18 cellular contexts compared by ENCODE assay signal in genomic region chr10:1382711-1383110, GRCh38.
A peak's percentile ranks its signal among the peaks of the same experiment; 100 is the strongest.
DNase-seq lines count a peak whose midpoint lies in the region; ATAC-seq and TF ChIP-seq lines count a peak whose summit lies in the region.
"Had no signal": no experiment of that assay in that cellular context is flagged by ENCODE, and none has a peak within 500 bp of the region (broad histone marks: within the 10 kb centered on the region; RNA-seq: fewer than 3 reads in every experiment).

No MANE protein-coding gene starts in this region.

- H3K36me3 Mint-ChIP-seq in activated T-cell treated with anti-CD3 and anti-CD28 coated beads, Interleukin-2, amount 50 U/mL, for 24 hours (ENCODE audit: low read depth): no peaks in the 10 kb centered on the region
- H3K36me3 Mint-ChIP-seq in chondrocyte (ENCODE audit: low read depth) (peaks cover 3% of the 10 kb centered on the region), osteocyte (ENCODE audit: unreplicated experiment) (peaks cover 13% of the 10 kb centered on the region)

- H3K9me3 Mint-ChIP-seq in activated T-cell treated with anti-CD3 and anti-CD28 coated beads, Interleukin-2, amount 50 U/mL, for 24 hours: no peaks in the 10 kb centered on the region
- H3K9me3 Mint-ChIP-seq in chondrocyte (ENCODE audit: low read depth) (peaks cover 22% of the 10 kb centered on the region), osteocyte (ENCODE audit: unreplicated experiment) (peaks cover 24% of the 10 kb centered on the region)
- H3K9me3 Mint-ChIP-seq: CD4-positive, alpha-beta T cell had no signal

- H3K27ac Mint-ChIP-seq in activated T-cell treated with anti-CD3 and anti-CD28 coated beads, Interleukin-2, amount 50 U/mL, for 24 hours: no peak overlapping the region
- no peak overlapping the region for H3K27ac Mint-ChIP-seq in chondrocyte (ENCODE audit: unreplicated experiment)
- H3K27ac Mint-ChIP-seq in osteocyte (ENCODE audit: unreplicated experiment): no peak overlapping the region
- H3K27ac Mint-ChIP-seq: CD4-positive, alpha-beta T cell had no signal

- H3K27me3 Mint-ChIP-seq in activated T-cell treated with anti-CD3 and anti-CD28 coated beads, Interleukin-2, amount 50 U/mL, for 24 hours: peaks cover 68% of the 10 kb centered on the region
- peaks cover 3% of the 10 kb centered on the region for H3K27me3 Mint-ChIP-seq in chondrocyte (ENCODE audit: low read depth)
- peaks cover 23% of the 10 kb centered on the region for H3K27me3 Mint-ChIP-seq in osteocyte (ENCODE audit: unreplicated experiment)

- no peaks in the 10 kb centered on the region for H3K4me1 Mint-ChIP-seq in activated T-cell treated with anti-CD3 and anti-CD28 coated beads, Interleukin-2, amount 50 U/mL, for 24 hours (ENCODE audit: low read depth)
- H3K4me1 Mint-ChIP-seq in chondrocyte (ENCODE audit: low read depth): peaks cover 26% of the 10 kb centered on the region
- peaks cover 9% of the 10 kb centered on the region for H3K4me1 Mint-ChIP-seq in osteocyte (ENCODE audit: unreplicated experiment)

- DNase-seq in activated T-cell treated with anti-CD3 and anti-CD28 coated beads, Interleukin-2, amount 50 U/mL, for 24 hours: peak; percentile 9
- DNase-seq in activated T-cell treated with anti-CD3 and anti-CD28 coated beads for 4 hours: no peak
- peak; percentile 59 for DNase-seq in chondrocyte (ENCODE audit: low spot score)
- DNase-seq in osteocyte (ENCODE audit: extremely low spot score, unreplicated experiment): peak; percentile 62
- peak; percentile 31 for DNase-seq in ureter (ENCODE audit: low spot score)
- no peak for DNase-seq in stimulated activated CD4-positive, alpha-beta T cell treated with anti-CD3 and anti-CD28 coated beads, Interleukin-4, amount 100 ng/mL, for 24 hours
- DNase-seq: GF-D8, H7, IMR-90, NCI-H1417 treated with DMSO at 0.1 percent for 48 hours, NCI-H187 treated with DMSO at 0.1 percent for 48 hours, NCI-H226, NCI-H524, NCI-H82, RPMI8226 had no signal

- TF ChIP-seq CTCF in chondrocyte (IDR thresholded peaks at IDR 0.05) (no peak), osteocyte (IDR thresholded peaks at IDR 0.05) (no peak)

- no peak overlapping the region for H3K4me3 Mint-ChIP-seq in activated T-cell treated with anti-CD3 and anti-CD28 coated beads, Interleukin-2, amount 50 U/mL, for 24 hours
- H3K4me3 Mint-ChIP-seq in chondrocyte (ENCODE audit: unreplicated experiment) (no peak overlapping the region), osteocyte (ENCODE audit: unreplicated experiment) (no peak overlapping the region)
- H3K4me3 Mint-ChIP-seq: CD4-positive, alpha-beta T cell had no signal

- no peak for ATAC-seq in HG03460 (IDR thresholded peaks at IDR 0.05; ENCODE audit: unreplicated experiment)
- ATAC-seq: A549 had no signal

Comparison
In these comparisons a context has a peak if more than half of its experiments do, and no peak if none do; other contexts are left out.
1. DNase-seq: peak in activated T-cell treated with anti-CD3 and anti-CD28 coated beads, Interleukin-2, amount 50 U/mL, for 24 hours (single experiment), chondrocyte (single experiment), osteocyte (single experiment) and ureter (single experiment); none in activated T-cell treated with anti-CD3 and anti-CD28 coated beads for 4 hours (single experiment) and stimulated activated CD4-positive, alpha-beta T cell treated with anti-CD3 and anti-CD28 coated beads, Interleukin-4, amount 100 ng/mL, for 24 hours (single experiment).